17 cellular contexts compared by ENCODE assay signal in genomic region chr19:29546583-29547190, GRCh38. TPM values are rescaled to one million over a fixed set of nuclear protein-coding genes. Genes with fewer than 3 reads are reported as not detected.
DNase-seq lines count a peak whose midpoint lies in the region; FAIRE-seq and TF ChIP-seq lines count a peak whose summit lies in the region.
"Had no signal": no experiment of that assay in that cellular context is flagged by ENCODE, and none has a peak within 500 bp of the region (broad histone marks: within the 10 kb centered on the region; RNA-seq: fewer than 3 reads in every experiment).

No MANE protein-coding gene starts in this region.

- H3K9me3 ChIP-seq in HEK293 (ENCODE audit: control insufficient read depth, insufficient read depth, low read depth, low read length) (no peaks in the 10 kb centered on the region; the same call in 1 of the 2 replicates), kidney (ENCODE audit: control insufficient read depth in 1 of 2, low read length in 2 of 2) (no peaks in the 10 kb centered on the region), sigmoid colon (no peaks in the 10 kb centered on the region)
- H3K9me3 ChIP-seq: BLaER1 had no signal

- POLR2A ChIA-PET in HEK293 (lab: Yijun Ruan, JAX), result no interaction called here

- H3K9ac ChIP-seq in kidney (ENCODE audit: low read length in 2 of 2), result no peak overlapping the region
- H3K9ac ChIP-seq: BLaER1 had no signal

- H3K4me1 ChIP-seq in HEK293 (ENCODE audit: control insufficient read depth, insufficient read depth, low read length), result no peaks in the 10 kb centered on the region
- H3K4me1 ChIP-seq in kidney (ENCODE audit: control insufficient read depth in 1 of 2, insufficient read depth in 1 of 2, low read depth in 1 of 2, low read length in 2 of 2), result no peaks in the 10 kb centered on the region
- H3K4me1 ChIP-seq in sigmoid colon, result no peaks in the 10 kb centered on the region

- peaks cover 0 to 7% (median 0%) of the 10 kb centered on the region in 3 donors for H3K27me3 ChIP-seq in sigmoid colon
- H3K27me3 ChIP-seq: BLaER1 had no signal

- CTCF ChIA-PET in HEK293 (lab: Yijun Ruan, JAX), result interaction anchor here (0.8 to 1.0 kb wide), 2 partner anchors 18 to 50 kb away, joined by 3 read pairs; no protein-coding TSS in a partner anchor

- no peaks in the 10 kb centered on the region for H3K36me3 Mint-ChIP-seq in CD14-positive monocyte

- H3K4me1 Mint-ChIP-seq in CD14-positive monocyte, result no peaks in the 10 kb centered on the region

- TF ChIP-seq EP300 in sigmoid colon (IDR thresholded peaks at IDR 0.05), result no peak

- no peak for FAIRE-seq in kidney (lab: Jason Lieb, UNC)
- FAIRE-seq: H1 had no signal

- no peak overlapping the region for H3K27ac Mint-ChIP-seq in CD14-positive monocyte
- H3K27ac Mint-ChIP-seq: HFFc6 had no signal

- TF ChIP-seq CTCF in CD14-positive monocyte (IDR thresholded peaks at IDR 0.05) (no peak), HEK293 (tag by site-specific recombination; IDR thresholded peaks at IDR 0.05) (no peak), kidney (IDR thresholded peaks at IDR 0.05; ENCODE audit: borderline replicate concordance, extremely low read depth, insufficient read depth) (no peak), sigmoid colon (IDR thresholded peaks at IDR 0.05) (no peak)

- H3K9me3 Mint-ChIP-seq in CD14-positive monocyte, result peaks cover 0 to 4% (median 0%) of the 10 kb centered on the region in 7 donors

- H3K4me3 ChIP-seq in HEK293 (ENCODE audit: low read depth, low read length) (no peak overlapping the region), kidney (ENCODE audit: low read length in 2 of 2) (no peak overlapping the region), sigmoid colon (no peak overlapping the region)
- H3K4me3 ChIP-seq: BLaER1 had no signal

- H3K27ac ChIP-seq in HEK293 (ENCODE audit: extremely low read depth, low read depth, low read length) (no peak overlapping the region), kidney (ENCODE audit: low read depth in 2 of 2, low read length in 2 of 2) (no peak overlapping the region), sigmoid colon (no peak overlapping the region)
- H3K27ac ChIP-seq: BLaER1 had no signal

- no peak for TF ChIP-seq POLR2A in sigmoid colon (IDR thresholded peaks at IDR 0.05)

- H3K27me3 Mint-ChIP-seq in CD14-positive monocyte (ENCODE audit: low read depth in 3 of 3), result peaks cover 1 to 6% (median 2%) of the 10 kb centered on the region in 3 donors

- H3K4me3 Mint-ChIP-seq in CD14-positive monocyte, result no peak overlapping the region
- H3K4me3 Mint-ChIP-seq: HFFc6 had no signal

- H3K36me3 ChIP-seq in HEK293 (ENCODE audit: control insufficient read depth in 2 of 2, insufficient read depth in 1 of 2, low read length in 2 of 2) (peaks cover 0 to under 1% of the 10 kb centered on the region in 2 experiments; a peak in 1 of 3 replicates), kidney (ENCODE audit: control insufficient read depth in 1 of 2, insufficient read depth in 2 of 2, low read length in 2 of 2) (no peaks in the 10 kb centered on the region), sigmoid colon (no peaks in the 10 kb centered on the region)
- H3K36me3 ChIP-seq: BLaER1 had no signal

- DNase-seq in CD14-positive monocyte (ENCODE audit: low spot score) (peak; percentile 6), kidney (peak; percentile 61), sigmoid colon (peak; percentile 40), A172 (ENCODE audit: low spot score) (no peak), OCI-M2 (lab: John Stamatoyannopoulos, UW; ENCODE audit: unreplicated experiment) (no peak)
- DNase-seq in stimulated activated CD4-positive, alpha-beta T cell treated with anti-CD3 and anti-CD28 coated beads, Interleukin-4, amount 100 ng/mL, for 4 hours, result no peak
- DNase-seq: DMS53, HFFc6, KG1, NCI-H1105, NCI-H187, NCI-H69, SHP77 treated with DMSO at 0.1 percent for 48 hours had no signal

- 17 to 28% methylated on average over 10 of the region's 10 CpGs for WGBS in sigmoid colon, 2 donors

- intact Hi-C loops in CD14-positive monocyte (cut with micrococcal nuclease), result no loop called here
- intact Hi-C loops in kidney (cut with DNase I), result no loop called here
- intact Hi-C loops in sigmoid colon (cut with DNase I), result no loop called here

TF ChIP-seq in HEK293, 187 proteins besides CTCF, POLR2A, EP300 and RAD21:
- 0 out of 2 replicates have a peak, but pooled peaks have one; percentile 18 for TF ChIP-seq ZIC2 (tag by site-specific recombination; IDR thresholded peaks at IDR 0.05)
- TF ChIP-seq MEIS1 (CRISPR knock-in tag; IDR thresholded peaks at IDR 0.05; ENCODE audit: borderline replicate concordance), result no peak
- TF ChIP-seq ZNF239 (tag by site-specific recombination; IDR thresholded peaks at IDR 0.05), result no peak
- TF ChIP-seq GLIS1 (tag by site-specific recombination; IDR thresholded peaks at IDR 0.05), result peak; percentile 39; the same call in 1 of the 2 replicates
- no peak for TF ChIP-seq ZNF701 (tag by site-specific recombination; IDR thresholded peaks at IDR 0.05)
- TF ChIP-seq BCL11A (tag by site-specific recombination; IDR thresholded peaks at IDR 0.05; ENCODE audit: low read depth), result no peak
- no peak for TF ChIP-seq ZNF416 (tag by site-specific recombination; IDR thresholded peaks at IDR 0.05)

RNA-seq across cellular contexts. Expression of gene VSTM2B, which starts 20.9 kb away (rescaled TPM):
- polyA plus RNA-seq in CD14-positive monocyte, result not detected
- not detected for total RNA-seq in kidney
- not detected for polyA plus RNA-seq in kidney (ENCODE audit: insufficient read depth, low read depth, low replicate concordance)
- total RNA-seq in sigmoid colon, result under 1 TPM in 1 of 4 donors, not detected in 3; 0.41 TPM
- polyA plus RNA-seq in sigmoid colon, result not detected
- total RNA-seq in A172 (2014; rRNA removed; shearing (Covaris generic)), result not detected in 2 replicates
- total RNA-seq: HFFc6, MCF 10A had no signal

RNA-seq across cellular contexts. Expression of gene POP4, which starts 59.4 kb away (rescaled TPM):
- 100 to 1,000 TPM; 161 to 162 TPM for polyA plus RNA-seq in CD14-positive monocyte
- 60.5 TPM for total RNA-seq in kidney
- polyA plus RNA-seq in kidney (ENCODE audit: insufficient read depth, low read depth, low replicate concordance), result 87.9 TPM
- total RNA-seq in sigmoid colon, result 10 to 100 TPM; 33.5 to 58.5 (median 52.1) TPM
- 100 to 1,000 TPM in 1 of 3 donors, 10 to 100 TPM in 2; 68.5 to 103 (median 92.1) TPM for polyA plus RNA-seq in sigmoid colon
- 160 and 196 TPM in 2 replicates for total RNA-seq in A172 (2014; rRNA removed; shearing (Covaris generic))

Comparison
In these comparisons a context has a peak if more than half of its experiments do, and no peak if none do; other contexts are left out.
1. DNase-seq: peak in CD14-positive monocyte (single experiment), kidney (single experiment) and sigmoid colon (single experiment); none in A172 (single experiment), stimulated activated CD4-positive, alpha-beta T cell treated with anti-CD3 and anti-CD28 coated beads, Interleukin-4, amount 100 ng/mL, for 4 hours (0 of 2) and OCI-M2 (single experiment).